9 cellular contexts compared by ENCODE assay signal in the genomic region with DNA sequence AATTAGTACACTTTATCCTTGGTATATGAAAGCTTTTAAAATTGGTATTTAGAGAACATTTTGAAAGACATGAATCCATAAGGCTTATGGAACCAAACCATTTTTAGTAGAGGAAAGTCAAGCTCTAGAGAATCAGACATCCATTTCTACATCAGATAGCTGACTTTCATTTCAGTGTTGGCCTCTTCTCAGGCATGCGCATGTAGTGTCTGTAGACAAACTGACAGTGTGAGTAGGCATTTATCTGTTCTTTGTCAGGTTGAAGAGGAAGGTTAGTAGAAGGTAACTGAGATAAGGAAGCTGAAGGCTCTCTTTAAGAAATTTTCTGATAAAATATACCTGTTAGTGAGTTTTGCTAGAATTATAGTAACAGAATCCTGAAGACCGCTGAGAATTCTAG.
"Had no signal": no experiment of that assay in that cellular context is flagged by ENCODE, and none has a peak within 500 bp of the region (broad histone marks: within the 10 kb centered on the region; RNA-seq: fewer than 3 reads in every experiment).

No MANE protein-coding gene starts in this region.

- H3K4me3 Mint-ChIP-seq: GM23338, HFFc6, IgD-negative memory B cell had no signal

- DNase-seq: H7, HFFc6, KG1 had no signal

- H3K27ac Mint-ChIP-seq: GM23338, HFFc6, IgD-negative memory B cell had no signal

- H3K4me3 ChIP-seq: GM23338, HAP-1 had no signal

- H3K27me3 Mint-ChIP-seq: IgD-negative memory B cell had no signal

- H3K9me3 Mint-ChIP-seq: GM23338, HFFc6 had no signal

- H3K36me3 ChIP-seq: HAP-1 had no signal

- H3K9me3 ChIP-seq: HAP-1 had no signal

- ATAC-seq: GM23338, HCT116, HepG2 had no signal

- H3K27ac ChIP-seq: HL-60 had no signal
